ENCODE assay signal across 2 cellular contexts in genomic region chr21:42115136-42115683, GRCh38.
TF ChIP-seq lines count a peak whose summit lies in the region.

No MANE protein-coding gene starts in this region.

TF ChIP-seq in IMR-90, 13 proteins besides CTCF, POLR2A, EP300 and RAD21:
- TF ChIP-seq FOS (IDR thresholded peaks at IDR 0.05; ENCODE audit: low read depth, low read length) (no peak), NFE2L2 (IDR thresholded peaks at IDR 0.05; ENCODE audit: low read depth, low read length) (no peak), RCOR1 (IDR thresholded peaks at IDR 0.05; ENCODE audit: insufficient replicate concordance, low read length) (no peak), ELK1 (IDR thresholded peaks at IDR 0.05; ENCODE audit: borderline replicate concordance, low read depth, low read length) (no peak), RFX5 (IDR thresholded peaks at IDR 0.05; ENCODE audit: low read depth, low read length) (no peak), CEBPB (IDR thresholded peaks at IDR 0.05; ENCODE audit: low read depth, low read length) (no peak)
TF ChIP-seq in IMR-90: peak in this region for 0.

TF ChIP-seq in H1, 55 proteins besides CTCF, POLR2A, EP300 and RAD21:
- TF ChIP-seq MAFK (IDR thresholded peaks at IDR 0.05; ENCODE audit: low read depth, low read length): no peak
- no peak for TF ChIP-seq SUZ12 (IDR thresholded peaks at IDR 0.05; ENCODE audit: low read length)
- TF ChIP-seq RXRA (IDR thresholded peaks at IDR 0.05; ENCODE audit: insufficient read depth, low read depth, low read length): no peak
- no peak for TF ChIP-seq HDAC6 (IDR thresholded peaks at IDR 0.05; ENCODE audit: low read depth, low read length)
- TF ChIP-seq SIRT6 (IDR thresholded peaks at IDR 0.05; ENCODE audit: low read length): no peak
- TF ChIP-seq KDM5A (IDR thresholded peaks at IDR 0.05; ENCODE audit: low read length): no peak
- TF ChIP-seq SP4 (IDR thresholded peaks at IDR 0.05; ENCODE audit: low read length): no peak
- TF ChIP-seq KDM1A (IDR thresholded peaks at IDR 0.05; ENCODE audit: borderline replicate concordance, low read length): no peak
- TF ChIP-seq CHD1 (IDR thresholded peaks at IDR 0.05; ENCODE audit: low read depth, low read length): no peak
- no peak for TF ChIP-seq GABPA (IDR thresholded peaks at IDR 0.05; ENCODE audit: borderline replicate concordance, insufficient read depth, low read length)
